ENCODE assay signal across 22 cellular contexts in the genomic region with DNA sequence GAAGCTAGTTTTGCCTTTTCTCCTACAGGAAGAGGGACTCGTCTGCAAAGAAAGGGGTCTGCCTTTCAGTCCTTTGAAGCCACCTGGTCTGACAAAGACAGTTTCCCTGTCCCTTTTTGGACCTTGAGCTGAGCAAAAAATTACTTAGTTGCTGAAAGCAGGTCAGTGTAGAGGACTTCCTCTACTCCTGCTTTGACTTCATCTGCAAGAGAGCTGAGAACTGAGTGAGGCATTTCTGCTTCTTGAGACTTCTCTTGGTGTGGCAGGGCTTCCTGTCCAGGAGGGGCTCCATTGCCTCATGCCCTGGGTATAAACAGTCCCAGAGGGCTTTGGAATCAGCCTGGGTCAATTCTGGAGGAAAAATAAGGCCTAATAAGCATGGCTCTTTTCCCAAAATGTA.
DNase-seq lines count a peak whose midpoint lies in the region; TF ChIP-seq lines count a peak whose summit lies in the region.
"Had no signal": no experiment of that assay in that cellular context is flagged by ENCODE, and none has a peak within 500 bp of the region (broad histone marks: within the 10 kb centered on the region; RNA-seq: fewer than 3 reads in every experiment).

No MANE protein-coding gene starts in this region.

- H3K27ac ChIP-seq in temporal lobe (ENCODE audit: low read depth, low read length) (peak overlapping the region; percentile 23), coronary artery (no peak overlapping the region)
- H3K27ac ChIP-seq: heart left ventricle, SK-N-MC had no signal

- peak overlapping the region; percentile 76 for H3K27ac Mint-ChIP-seq in glutamatergic neuron (ENCODE audit: unreplicated experiment)
- H3K27ac Mint-ChIP-seq: CD8-positive, alpha-beta T cell; GM23338; T-helper 2 cell treated with Interferon-gamma antibody and Interleukin-4, amounts not matched to agents 5 μg/mL and 100 μg/mL, for 36 hours had no signal

- peak; percentile 38 for DNase-seq in NOMO-1 treated with DMSO at 0.1 percent for 48 hours (lab: John Stamatoyannopoulos, UW; ENCODE audit: unreplicated experiment)
- DNase-seq in NOMO-1 treated with dmso at 0.1 percent for 144 hours (lab: John Stamatoyannopoulos, UW; ENCODE audit: unreplicated experiment): no peak
- peak; percentile 73 for DNase-seq in NB4 (ENCODE audit: low read depth)
- DNase-seq in glutamatergic neuron: no peak
- DNase-seq in NCI-H69 (lab: John Stamatoyannopoulos, UW): no peak
- DNase-seq in coronary artery (ENCODE audit: low spot score): no peak
- DNase-seq in G401 (ENCODE audit: low spot score): no peak
- DNase-seq: 8988T, anterior cingulate cortex, DMS153, heart left ventricle, NCI-H1048, NCI-H1694 treated with DMSO at 0.1 percent for 48 hours, thyroid gland had no signal

- H3K9me3 Mint-ChIP-seq in glutamatergic neuron (ENCODE audit: unreplicated experiment): peaks cover 2% of the 10 kb centered on the region
- H3K9me3 Mint-ChIP-seq: activated naive CD4-positive, alpha-beta T cell treated with anti-CD3 and anti-CD28 coated beads, Interleukin-2, amount 50 U/mL, for 24 hours; activated T-helper 17 cell treated with anti-CD3 and anti-CD28 coated beads, Interleukin-2, amount 50 U/mL, for 72 hours; CD8-positive, alpha-beta T cell; GM23338; naive B cell; T-helper 2 cell treated with Interferon-gamma antibody and Interleukin-4, amounts not matched to agents 5 μg/mL and 100 μg/mL, for 36 hours had no signal

- no peak for TF ChIP-seq POLR2A in NB4 (IDR thresholded peaks at IDR 0.05; ENCODE audit: extremely low read depth, insufficient read length)

- TF ChIP-seq CTCF in NB4 (IDR thresholded peaks at IDR 0.05; ENCODE audit: low read depth, low read length) (no peak), glutamatergic neuron (IDR thresholded peaks at IDR 0.05; ENCODE audit: partially characterized antibody, unreplicated experiment) (no peak), coronary artery (IDR thresholded peaks at IDR 0.05) (no peak)

- H3K36me3 Mint-ChIP-seq in glutamatergic neuron (ENCODE audit: unreplicated experiment): no peaks in the 10 kb centered on the region
- H3K36me3 Mint-ChIP-seq: activated naive CD4-positive, alpha-beta T cell treated with anti-CD3 and anti-CD28 coated beads, Interleukin-2, amount 50 U/mL, for 24 hours; CD8-positive, alpha-beta T cell had no signal

- H3K4me3 ChIP-seq in NB4 (ENCODE audit: low read depth, low read length): no peak overlapping the region
- H3K4me3 ChIP-seq in coronary artery: no peak overlapping the region
- H3K4me3 ChIP-seq: GM23338, heart left ventricle, SK-N-MC, thyroid gland had no signal

- no peak overlapping the region for H3K4me3 Mint-ChIP-seq in glutamatergic neuron (ENCODE audit: unreplicated experiment)
- H3K4me3 Mint-ChIP-seq: GM23338 had no signal

- H3K4me1 Mint-ChIP-seq in glutamatergic neuron (ENCODE audit: low read depth, unreplicated experiment): peaks cover 10% of the 10 kb centered on the region

- in situ Hi-C loops in G401 (cut with HindIII; ENCODE audit: low sequenced_read_pairs): no loop called here

- peaks cover 2% of the 10 kb centered on the region for H3K27me3 Mint-ChIP-seq in glutamatergic neuron (ENCODE audit: unreplicated experiment)

Comparison
In these comparisons a context has a peak if more than half of its experiments do, and no peak if none do; other contexts are left out.
1. DNase-seq: peak in NOMO-1 treated with DMSO at 0.1 percent for 48 hours (single experiment) and NB4 (single experiment); none in NOMO-1 treated with dmso at 0.1 percent for 144 hours (single experiment), glutamatergic neuron (single experiment), NCI-H69 (single experiment), coronary artery (single experiment) and G401 (single experiment).